ENCODE assay signal across 34 cellular contexts in the genomic region with DNA sequence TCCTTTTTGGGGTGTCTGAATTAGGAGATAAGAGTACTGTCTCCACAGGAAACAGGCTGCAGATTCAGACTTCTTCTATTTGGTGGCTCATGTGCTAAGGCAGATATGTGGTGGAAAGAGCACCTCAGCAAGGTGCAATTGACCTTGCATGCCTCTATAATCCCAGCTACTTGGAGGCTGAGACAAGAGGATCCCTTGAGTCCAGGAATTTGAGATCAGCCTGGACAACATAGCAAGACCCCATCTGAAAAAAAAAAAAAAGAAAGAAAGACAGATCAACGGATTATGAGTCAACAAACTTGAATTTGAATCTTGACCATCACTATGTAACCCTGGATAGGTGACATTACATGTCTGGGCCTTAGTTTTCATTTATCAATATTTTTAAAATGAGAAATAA.
"Had no signal": no experiment of that assay in that cellular context is flagged by ENCODE, and none has a peak within 500 bp of the region (broad histone marks: within the 10 kb centered on the region; RNA-seq: fewer than 3 reads in every experiment).

No MANE protein-coding gene starts in this region.

- H3K36me3 ChIP-seq: MG63 had no signal

- DNase-seq: Karpas-422, Kasumi-1, MG63, MM.1S, MV-4-11, NCI-H1048, NCI-H1092, NCI-H1092 treated with DMSO at 0.1 percent for 48 hours, NCI-H1105, NCI-H1105 treated with DMSO at 0.1 percent for 48 hours, NCI-H1417, NCI-H1417 treated with DMSO at 0.1 percent for 48 hours, NCI-H1436, NCI-H1436 treated with DMSO at 0.1 percent for 48 hours, NCI-H146, NCI-H1694, NCI-H1694 treated with DMSO at 0.1 percent for 48 hours, NCI-H187, NCI-H187 treated with DMSO at 0.1 percent for 48 hours, NCI-H1930, NCI-H2029, NCI-H2029 treated with DMSO at 0.1 percent for 48 hours, NCI-H2081, NCI-H2081 treated with DMSO at 0.1 percent for 48 hours, NCI-H2107, NCI-H2171, NCI-H2171 treated with DMSO at 0.1 percent for 48 hours, NCI-H2227 treated with DMSO at 0.1 percent for 48 hours, NCI-H345, NCI-H446, NCI-H446 treated with DMSO at 0.1 percent for 48 hours, NCI-H510A, NCI-H510A treated with DMSO at 0.1 percent for 48 hours, NCI-H524 had no signal

- H3K9me3 ChIP-seq: MG63 had no signal

- H3K4me3 ChIP-seq: MG63 had no signal

- H3K27me3 ChIP-seq: MG63 had no signal
